In genomic region chr6:13487122-13488014, GRCh38 we compare ENCODE assay signal across 8 cellular contexts. TPM values are rescaled to one million over a fixed set of nuclear protein-coding genes. Genes with fewer than 3 reads are reported as not detected.
DNase-seq lines count a peak whose midpoint lies in the region; TF ChIP-seq lines count a peak whose summit lies in the region.

Gene GFOD1 (minus strand): TSS chr6:13487600. CDS start chr6:13486890, 710 bp downstream.

- DNase-seq in COR-L47 (lab: John Stamatoyannopoulos, UW) (peak; percentile 83), GM20000 (ENCODE audit: low spot score) (peak; percentile 97), HT-29 (ENCODE audit: low spot score) (peak; percentile 85), NOMO-1 treated with dmso at 0.1 percent for 144 hours (lab: John Stamatoyannopoulos, UW; ENCODE audit: unreplicated experiment) (peak; percentile 93), activated T-cell treated with anti-CD3 and anti-CD28 coated beads for 1 hour (ENCODE audit: low read depth) (peak; percentile 47), epidermal melanocyte (ENCODE audit: insufficient read length, low spot score) (peak; percentile 89), middle frontal gyrus (ENCODE audit: extremely low spot score, low spot score) (peak; percentile 81)
- DNase-seq in stimulated activated CD8-positive, alpha-beta memory T cell treated with anti-CD3 and anti-CD28 coated beads, Interleukin-4, amount 100 ng/mL, for 1 hour (ENCODE audit: low read depth in 2 of 2, low spot score in 1 of 2), result peak; percentile 35 to 41

- TF ChIP-seq CTCF in GM20000 (IDR thresholded peaks at IDR 0.05; ENCODE audit: extremely low read depth, missing control alignments), result no peak

RNA-seq across cellular contexts. Expression of gene GFOD1, which starts in this region (rescaled TPM):
- 13.3 and 13.5 TPM in 2 replicates for total RNA-seq in HT-29 (2014; rRNA removed; shearing (Covaris generic))

Comparison
In these comparisons a context has a peak if more than half of its experiments do, and no peak if none do; other contexts are left out.
1. Peak in every context shown above with its lines: DNase-seq.
2. DNase-seq: peak in every context shown above with its lines; median percentile 97 in GM20000; 93 in NOMO-1 treated with dmso at 0.1 percent for 144 hours; 89 in epidermal melanocyte; 85 in HT-29; 83 in COR-L47; 81 in middle frontal gyrus; 47 in activated T-cell treated with anti-CD3 and anti-CD28 coated beads for 1 hour; 38 in stimulated activated CD8-positive, alpha-beta memory T cell treated with anti-CD3 and anti-CD28 coated beads, Interleukin-4, amount 100 ng/mL, for 1 hour.